In the genomic region with DNA sequence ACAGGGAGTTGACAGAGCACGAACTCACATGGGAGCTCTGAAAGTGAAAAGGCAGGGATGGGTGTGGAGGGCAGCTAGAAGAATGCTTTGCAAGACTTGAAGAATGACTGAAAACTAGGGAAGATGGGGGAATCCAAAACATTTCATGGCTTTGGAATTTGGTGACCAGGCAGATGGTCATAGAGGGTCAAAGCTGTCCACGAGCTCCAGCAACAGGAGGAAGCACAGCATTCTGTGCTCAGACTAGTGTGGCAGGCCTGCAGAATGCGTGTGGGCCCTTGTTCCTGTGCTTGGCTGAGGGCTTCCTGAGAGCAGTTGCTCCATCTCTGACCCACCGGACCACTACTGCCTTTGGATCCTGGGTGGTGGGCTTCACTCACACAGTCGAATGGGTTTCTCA, we compare ENCODE assay signal across 13 cellular contexts.
A peak's percentile ranks its signal among the peaks of the same experiment; 100 is the strongest.
DNase-seq lines count a peak whose midpoint lies in the region; ATAC-seq, FAIRE-seq and TF ChIP-seq lines count a peak whose summit lies in the region.
"Had no signal": no experiment of that assay in that cellular context is flagged by ENCODE, and none has a peak within 500 bp of the region (broad histone marks: within the 10 kb centered on the region; RNA-seq: fewer than 3 reads in every experiment).

No MANE protein-coding gene starts in this region.

- H3K9me3 ChIP-seq in GM23248 (ENCODE audit: low read depth) (no peaks in the 10 kb centered on the region), K562 (replicated peaks; ENCODE audit: control insufficient read depth, insufficient read depth, low read depth, low read length) (no peaks in the 10 kb centered on the region), HepG2 (ENCODE audit: low read length) (no peaks in the 10 kb centered on the region), vagina (no peaks in the 10 kb centered on the region), aorta (ENCODE audit: control insufficient read depth, low read length) (no peaks in the 10 kb centered on the region)
- H3K9me3 ChIP-seq: gastrocnemius medialis had no signal

- no peak for TF ChIP-seq CTCF in K562 (IDR thresholded peaks at IDR 0.05 in 2 of 3, conservative IDR thresholded peaks at IDR 0.05 in 1 of 3; ENCODE audit: insufficient read depth in 2 of 3, low read depth in 1 of 3, low read length in 3 of 3)
- TF ChIP-seq CTCF in HepG2 (CRISPR knock-in tag; IDR thresholded peaks at IDR 0.05), result no peak
- no peak for TF ChIP-seq CTCF in vagina (IDR thresholded peaks at IDR 0.05)

- H3K36me3 ChIP-seq in GM23248 (ENCODE audit: low read depth), result no peaks in the 10 kb centered on the region
- H3K36me3 ChIP-seq in K562 (ENCODE audit: control insufficient read depth, insufficient read depth, low read length), result no peaks in the 10 kb centered on the region
- H3K36me3 ChIP-seq in HepG2 (replicated peaks in 1 of 2; ENCODE audit: control insufficient read depth in 1 of 2, insufficient read depth in 2 of 2, low read length in 2 of 2), result no peaks in the 10 kb centered on the region
- H3K36me3 ChIP-seq in vagina, result no peaks in the 10 kb centered on the region
- H3K36me3 ChIP-seq in aorta (ENCODE audit: control insufficient read depth in 1 of 2, insufficient read depth in 2 of 2, low read length in 1 of 2), result no peaks in the 10 kb centered on the region
- H3K36me3 ChIP-seq: gastrocnemius medialis had no signal

- intact Hi-C loops in K562 (cut with micrococcal nuclease), result no loop called here
- intact Hi-C loops in HepG2 (cut with micrococcal nuclease; ENCODE audit: unreplicated experiment), result no loop called here
- intact Hi-C loops in vagina (cut with DNase I), result no loop called here
- intact Hi-C loops in aorta (cut with DNase I), result no loop called here

- FAIRE-seq in K562 (lab: Jason Lieb, UNC) (no peak), HepG2 (lab: Jason Lieb, UNC) (no peak)
- FAIRE-seq: GM19239 had no signal

- H3K4me1 ChIP-seq in GM23248 (ENCODE audit: insufficient read depth) (peaks cover 20% of the 10 kb centered on the region), K562 (replicated peaks in 1 of 2; ENCODE audit: control insufficient read depth in 2 of 2, insufficient read depth in 2 of 2, low read length in 2 of 2) (peaks cover 7 to 16% of the 10 kb centered on the region in 2 experiments; a peak in 4 of 5 replicates), HepG2 (ENCODE audit: insufficient read depth, low read length) (peaks cover 17% of the 10 kb centered on the region), vagina (peaks cover 9% of the 10 kb centered on the region), aorta (ENCODE audit: control insufficient read depth in 1 of 2, insufficient read depth in 2 of 2, low read length in 2 of 2) (no peaks in the 10 kb centered on the region)
- H3K4me1 ChIP-seq: gastrocnemius medialis had no signal

- H3K79me2 ChIP-seq in GM23248 (ENCODE audit: insufficient read depth) (no peaks in the 10 kb centered on the region), K562 (ENCODE audit: control insufficient read depth, insufficient read depth, low read length) (no peaks in the 10 kb centered on the region), HepG2 (ENCODE audit: insufficient read depth, low read length) (no peaks in the 10 kb centered on the region)

- BruUV-seq in K562 (replicated peaks; lab: Mats Ljungman, UMichigan), result no TSS peak
- no TSS peak for BruUV-seq in HepG2 (replicated peaks; lab: Mats Ljungman, UMichigan)

- H3K27ac ChIP-seq in GM23248, result peak overlapping the region; percentile 29
- H3K27ac ChIP-seq in K562 (ENCODE audit: extremely low read depth, low read depth, low read length), result peak overlapping the region; percentile 27; the same call in 2 of the 3 replicates
- no peak overlapping the region for H3K27ac ChIP-seq in HepG2 (ENCODE audit: extremely low read length, insufficient read depth, low read length)
- peak overlapping the region; percentile 20 for H3K27ac ChIP-seq in vagina
- H3K27ac ChIP-seq in aorta (ENCODE audit: low read depth in 1 of 2, low read length in 2 of 2), result no peak overlapping the region
- H3K27ac ChIP-seq: gastrocnemius medialis had no signal

- H3K27me3 ChIP-seq in GM23248 (replicated peaks; ENCODE audit: insufficient read depth), result no peaks in the 10 kb centered on the region
- no peaks in the 10 kb centered on the region for H3K27me3 ChIP-seq in K562 (ENCODE audit: control insufficient read depth in 2 of 2, insufficient read depth in 2 of 2, low read length in 2 of 2)
- no peaks in the 10 kb centered on the region for H3K27me3 ChIP-seq in HepG2 (ENCODE audit: control insufficient read depth in 1 of 2, insufficient read depth in 2 of 2, low read length in 2 of 2)
- H3K27me3 ChIP-seq in vagina, result no peaks in the 10 kb centered on the region
- no peaks in the 10 kb centered on the region for H3K27me3 ChIP-seq in aorta (ENCODE audit: control insufficient read depth in 1 of 2, insufficient read depth in 2 of 2, low read length in 1 of 2)
- H3K27me3 ChIP-seq: gastrocnemius medialis had no signal

- H3F3A ChIP-seq in GM23248 (ENCODE audit: insufficient read depth), result peaks cover 21% of the 10 kb centered on the region

- peak overlapping the region; percentile 33; the same call in 1 of the 2 replicates for H2AFZ ChIP-seq in GM23248
- peak overlapping the region; percentile 76 for H2AFZ ChIP-seq in K562 (ENCODE audit: low read depth, low read length)
- peak overlapping the region; percentile 18 for H2AFZ ChIP-seq in HepG2 (ENCODE audit: low read length)

- H3K9ac ChIP-seq in GM23248 (no peak overlapping the region), K562 (ENCODE audit: insufficient read depth in 1 of 2, low read depth in 2 of 2, low read length in 2 of 2) (0 out of 4 replicates have a peak overlapping the region, but pooled peaks of 1 of the 2 experiments have one; percentile 64), HepG2 (ENCODE audit: insufficient read depth, low read depth, low read length) (no peak overlapping the region)

- CTCF ChIA-PET in K562 (lab: Yijun Ruan, JAX; ENCODE audit: low intra/inter-chr PET ratio), result no interaction called here
- CTCF ChIA-PET in HepG2 (lab: Yijun Ruan, JAX; ENCODE audit: low intra/inter-chr PET ratio, low total read pairs), result no interaction called here

- no peaks in the 10 kb centered on the region for H3K9me1 ChIP-seq in K562 (ENCODE audit: control insufficient read depth, insufficient read depth, low read length)

- POLR2A ChIA-PET in K562 (lab: Yijun Ruan, JAX), result no interaction called here
- POLR2A ChIA-PET in HepG2 (lab: Yijun Ruan, JAX), result no interaction called here

- ATAC-seq in K562 (peak; percentile 54), HepG2 (peak; percentile 62), aorta (ENCODE audit: low FRiP score) (no peak)
- ATAC-seq: gastrocnemius medialis had no signal

- H3K4me3 ChIP-seq in GM23248, result no peak overlapping the region
- no peak overlapping the region for H3K4me3 ChIP-seq in K562
- H3K4me3 ChIP-seq in HepG2 (replicated peaks in 1 of 3; ENCODE audit: insufficient read depth in 1 of 3, low read depth in 2 of 3, low read length in 3 of 3), result no peak overlapping the region
- no peak overlapping the region for H3K4me3 ChIP-seq in vagina
- no peak overlapping the region for H3K4me3 ChIP-seq in aorta (ENCODE audit: low read length in 2 of 2)
- H3K4me3 ChIP-seq: gastrocnemius medialis had no signal

- TF ChIP-seq POLR2A in K562 (conservative IDR thresholded peaks at IDR 0.05) (no peak), HepG2 (IDR thresholded peaks at IDR 0.05; ENCODE audit: insufficient read depth in 1 of 2, low read depth in 2 of 2, low read length in 2 of 2) (no peak), vagina (IDR thresholded peaks at IDR 0.05) (no peak)

- TF ChIP-seq RAD21 in K562 (CRISPR knock-in tag; conservative IDR thresholded peaks at IDR 0.05 in 1 of 2, IDR thresholded peaks at IDR 0.05 in 1 of 2) (no peak), HepG2 (CRISPR knock-in tag; IDR thresholded peaks at IDR 0.05) (no peak)

- WGBS in GM23248 (ENCODE audit: low coverage in 1 of 2, low lambda C conversion rate in 2 of 2, missing lambda C conversion rate in 2 of 2), 2 experiments, result 74 to 76% methylated on average over 5 of the region's 5 CpGs
- 73% methylated on average over 4 of the region's 5 CpGs for WGBS in K562 (ENCODE audit: insufficient coverage, low coverage, missing lambda C conversion rate)
- WGBS in HepG2 (ENCODE audit: low lambda C conversion rate), result 7% methylated on average over 2 of the region's 5 CpGs
- WGBS in aorta, 2 donors, result 94 to 95% methylated on average over 5 of the region's 5 CpGs

- no peak overlapping the region for H3K4me2 ChIP-seq in GM23248 (ENCODE audit: unreplicated experiment)
- H3K4me2 ChIP-seq in K562 (ENCODE audit: insufficient read depth, low read length), result no peak overlapping the region
- peak overlapping the region; percentile 21; the same call in 1 of the 2 replicates for H3K4me2 ChIP-seq in HepG2 (ENCODE audit: low read depth, low read length)

- no peak for TF ChIP-seq EP300 in K562 (IDR thresholded peaks at IDR 0.05; ENCODE audit: low read length)
- no peak for TF ChIP-seq EP300 in HepG2 (IDR thresholded peaks at IDR 0.05; ENCODE audit: low read depth in 2 of 2, low read length in 2 of 2)
- TF ChIP-seq EP300 in HepG2 (CRISPR knock-in tag; IDR thresholded peaks at IDR 0.05; ENCODE audit: borderline replicate concordance), result no peak

- H4K20me1 ChIP-seq in GM23248 (ENCODE audit: insufficient read depth) (no peaks in the 10 kb centered on the region), K562 (replicated peaks; ENCODE audit: control insufficient read depth, insufficient read depth, low read length) (no peaks in the 10 kb centered on the region), HepG2 (ENCODE audit: insufficient read depth, low read length) (no peaks in the 10 kb centered on the region)

- peaks cover 3% of the 10 kb centered on the region; the same call in 1 of the 2 replicates for H3K9me2 ChIP-seq in GM23248 (ENCODE audit: insufficient read depth)

- DNase-seq in GM23248 (peak; percentile 69), K562 (ENCODE audit: extremely low read depth in 1 of 4, low spot score in 3 of 4) (no peak), HepG2 (ENCODE audit: low spot score) (no peak), vagina (ENCODE audit: extremely low spot score in 2 of 2) (no peak), aorta (no peak), NCI-H526 (lab: John Stamatoyannopoulos, UW) (no peak), Kasumi-1 (lab: John Stamatoyannopoulos, UW) (no peak)
- DNase-seq: CD8-positive, alpha-beta memory T cell; gastrocnemius medialis; GDM1; NCI-H1436; NCI-H510A treated with DMSO at 0.1 percent for 48 hours had no signal

- in situ Hi-C loops in GM23248 (cut with MboI) (no loop called here), K562 (cut with MboI) (no loop called here), HepG2 (cut with HindIII; ENCODE audit: extremely low pct_ligation_motif_present, low pct_unique_long_range_greater_than_20kb) (no loop called here)

Comparison
In these comparisons a context has a peak if more than half of its experiments do, and no peak if none do; other contexts are left out.
1. H2AFZ ChIP-seq: peak in every context shown above with its lines; median percentile 76 in K562; 33 in GM23248; 18 in HepG2.
2. H3K27ac ChIP-seq: peak in GM23248 (single experiment), K562 (single experiment) and vagina (single experiment); none in HepG2 (single experiment) and aorta (0 of 2).